ENCODE assay signal across 1 cellular context in the genomic region with DNA sequence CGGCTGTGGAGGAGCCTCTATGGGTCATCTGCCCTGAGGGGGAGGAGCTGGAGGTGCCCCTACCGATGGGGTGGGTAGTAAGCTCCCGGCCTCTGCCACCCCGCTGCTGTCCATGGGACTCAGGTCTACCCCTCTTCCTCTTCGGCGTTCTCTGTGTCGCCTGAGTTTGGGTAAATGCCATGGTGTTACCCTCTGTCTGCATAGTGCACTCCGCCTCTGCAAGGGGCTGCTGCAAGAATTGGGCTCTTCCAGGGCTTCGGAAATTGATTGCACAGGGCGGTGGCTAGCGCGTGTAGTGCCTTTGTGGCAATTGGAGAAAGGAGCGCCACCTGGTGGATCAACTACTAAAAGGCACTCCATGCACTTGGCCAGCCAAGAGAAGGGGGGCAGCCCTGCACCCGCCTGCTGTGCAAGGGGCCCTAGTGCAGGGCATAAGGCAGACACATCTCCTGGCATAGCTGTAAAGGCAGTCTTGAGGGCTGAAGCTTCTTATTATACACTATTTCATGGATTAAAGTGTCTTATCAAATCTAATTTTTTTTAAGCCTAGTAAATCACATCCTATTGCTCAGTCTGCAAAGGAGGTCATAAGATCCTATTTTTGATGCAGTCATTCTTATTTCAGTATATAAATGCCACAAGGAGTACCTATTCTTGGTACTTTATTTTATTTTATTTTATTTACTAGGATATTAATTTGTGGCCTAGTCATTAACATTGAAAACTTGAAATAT.
A peak's percentile ranks its signal among the peaks of the same experiment; 100 is the strongest.
TF ChIP-seq lines count a peak whose summit lies in the region.

No MANE protein-coding gene starts in this region.

TF ChIP-seq in HepG2, 621 proteins besides CTCF, POLR2A, EP300 and RAD21 (continued from another document):
- TF ChIP-seq MAZ (IDR thresholded peaks at IDR 0.05; ENCODE audit: borderline replicate concordance, low read depth, low read length) (no peak), MAZ (CRISPR knock-in tag; IDR thresholded peaks at IDR 0.05; ENCODE audit: low read depth) (peak; percentile 52; the same call in 1 of the 2 replicates), NCOA5 (CRISPR knock-in tag; IDR thresholded peaks at IDR 0.05) (no peak), ATF1 (CRISPR knock-in tag; IDR thresholded peaks at IDR 0.05) (no peak), GPN1 (CRISPR knock-in tag; IDR thresholded peaks at IDR 0.05; ENCODE audit: borderline replicate concordance) (no peak), ERF (CRISPR knock-in tag; IDR thresholded peaks at IDR 0.05) (peak; percentile 54; the same call in 1 of the 2 replicates), CCDC6 (CRISPR knock-in tag; IDR thresholded peaks at IDR 0.05) (no peak), CBX1 (IDR thresholded peaks at IDR 0.05; ENCODE audit: low read depth) (peak; percentile 57), TBL1XR1 (IDR thresholded peaks at IDR 0.05; ENCODE audit: borderline replicate concordance, low read length, partially characterized antibody) (no peak), HNF1B (CRISPR knock-in tag; IDR thresholded peaks at IDR 0.05) (0 out of 2 replicates have a peak, but pooled peaks have one; percentile 22), SALL1 (CRISPR knock-in tag; IDR thresholded peaks at IDR 0.05) (peak; percentile 74), ZNF781 (CRISPR knock-in tag; IDR thresholded peaks at IDR 0.05; ENCODE audit: borderline replicate concordance, not compliant biosample characterization) (no peak)
- TF ChIP-seq, protein P1, sequence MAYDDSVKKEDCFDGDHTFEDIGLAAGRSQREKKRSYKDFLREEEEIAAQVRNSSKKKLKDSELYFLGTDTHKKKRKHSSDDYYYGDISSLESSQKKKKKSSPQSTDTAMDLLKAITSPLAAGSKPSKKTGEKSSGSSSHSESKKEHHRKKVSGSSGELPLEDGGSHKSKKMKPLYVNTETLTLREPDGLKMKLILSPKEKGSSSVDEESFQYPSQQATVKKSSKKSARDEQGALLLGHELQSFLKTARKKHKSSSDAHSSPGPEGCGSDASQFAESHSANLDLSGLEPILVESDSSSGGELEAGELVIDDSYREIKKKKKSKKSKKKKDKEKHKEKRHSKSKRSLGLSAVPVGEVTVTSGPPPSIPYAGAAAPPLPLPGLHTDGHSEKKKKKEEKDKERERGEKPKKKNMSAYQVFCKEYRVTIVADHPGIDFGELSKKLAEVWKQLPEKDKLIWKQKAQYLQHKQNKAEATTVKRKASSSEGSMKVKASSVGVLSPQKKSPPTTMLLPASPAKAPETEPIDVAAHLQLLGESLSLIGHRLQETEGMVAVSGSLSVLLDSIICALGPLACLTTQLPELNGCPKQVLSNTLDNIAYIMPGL (CRISPR knock-in tag; IDR thresholded peaks at IDR 0.05; ENCODE audit: borderline replicate concordance in 1 of 2, low read depth in 1 of 2) = peak; percentile 60 to 73; a peak in 3 of 4 replicates
- TF ChIP-seq, protein P2, sequence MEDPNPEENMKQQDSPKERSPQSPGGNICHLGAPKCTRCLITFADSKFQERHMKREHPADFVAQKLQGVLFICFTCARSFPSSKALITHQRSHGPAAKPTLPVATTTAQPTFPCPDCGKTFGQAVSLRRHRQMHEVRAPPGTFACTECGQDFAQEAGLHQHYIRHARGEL (CRISPR knock-in tag; IDR thresholded peaks at IDR 0.05) = no peak
